ENCODE assay signal across 19 cellular contexts in the genomic region with DNA sequence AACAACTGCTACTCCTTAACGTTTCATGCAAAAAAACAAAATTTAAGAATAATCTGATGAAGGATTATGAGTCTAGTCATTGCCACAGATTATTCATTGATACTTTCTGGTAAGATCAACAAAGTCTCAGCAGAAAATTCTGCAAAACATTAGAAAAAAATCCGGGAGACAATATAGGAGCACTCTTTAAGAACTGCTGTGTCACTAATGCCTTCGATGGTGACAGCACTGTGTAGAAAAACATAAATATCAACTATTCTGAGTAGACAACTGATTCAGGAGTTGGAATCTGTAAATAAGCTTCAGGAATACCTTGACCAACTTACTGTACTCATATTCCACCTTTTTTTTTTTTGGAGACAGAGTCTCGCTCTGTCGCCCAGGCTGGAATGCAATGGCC.
DNase-seq lines count a peak whose midpoint lies in the region; TF ChIP-seq lines count a peak whose summit lies in the region.
"Had no signal": no experiment of that assay in that cellular context is flagged by ENCODE, and none has a peak within 500 bp of the region (broad histone marks: within the 10 kb centered on the region; RNA-seq: fewer than 3 reads in every experiment).

No MANE protein-coding gene starts in this region.

- H3K27me3 Mint-ChIP-seq in HFFc6 (ENCODE audit: insufficient read depth) (peaks cover 3% of the 10 kb centered on the region; the same call in 1 of the 2 replicates), osteocyte (ENCODE audit: unreplicated experiment) (no peaks in the 10 kb centered on the region)
- H3K27me3 Mint-ChIP-seq: CD4-positive, alpha-beta memory T cell; CD4-positive, CD25-positive, alpha-beta regulatory T cell; CD8-positive, alpha-beta memory T cell had no signal

- H3K27ac Mint-ChIP-seq in HFFc6 (peak overlapping the region; percentile 10; the same call in 1 of the 2 replicates), osteocyte (ENCODE audit: unreplicated experiment) (peak overlapping the region; percentile 69)
- H3K27ac Mint-ChIP-seq: CD14-positive monocyte had no signal

- no peak for DNase-seq in HFFc6
- DNase-seq in osteocyte (ENCODE audit: extremely low spot score, unreplicated experiment): no peak
- no peak for DNase-seq in SKM-1 (lab: John Stamatoyannopoulos, UW; ENCODE audit: unreplicated experiment)
- no peak for DNase-seq in activated naive CD4-positive, alpha-beta T cell treated with anti-CD3 and anti-CD28 coated beads, Interleukin-2, amount 50 U/mL, for 16 hours
- DNase-seq in COR-L47 (lab: John Stamatoyannopoulos, UW): no peak
- DNase-seq: 8988T; ACHN; BE2C; C1 segment of cervical spinal cord; Caco-2; Calu3; CD4-positive, alpha-beta memory T cell; CD4-positive, CD25-positive, alpha-beta regulatory T cell; CD8-positive, alpha-beta memory T cell; DMS79; DND-41; EL; GDM1 had no signal

- TF ChIP-seq CTCF in HFFc6 (IDR thresholded peaks at IDR 0.05) (no peak), osteocyte (IDR thresholded peaks at IDR 0.05) (no peak)

- H3K9me3 Mint-ChIP-seq in HFFc6 (no peaks in the 10 kb centered on the region), osteocyte (ENCODE audit: unreplicated experiment) (no peaks in the 10 kb centered on the region)
- H3K9me3 Mint-ChIP-seq: CD14-positive monocyte; CD4-positive, alpha-beta memory T cell; CD8-positive, alpha-beta memory T cell had no signal

- H3K36me3 Mint-ChIP-seq in HFFc6 (ENCODE audit: low read depth): peaks cover 13% of the 10 kb centered on the region
- H3K36me3 Mint-ChIP-seq in osteocyte (ENCODE audit: unreplicated experiment): peaks cover 4% of the 10 kb centered on the region
- H3K36me3 Mint-ChIP-seq: CD14-positive monocyte; CD4-positive, alpha-beta memory T cell; CD4-positive, CD25-positive, alpha-beta regulatory T cell had no signal

- H3K4me1 Mint-ChIP-seq in HFFc6 (ENCODE audit: low read depth): peaks cover 74% of the 10 kb centered on the region
- peaks cover 65% of the 10 kb centered on the region for H3K4me1 Mint-ChIP-seq in osteocyte (ENCODE audit: unreplicated experiment)
- H3K4me1 Mint-ChIP-seq: CD14-positive monocyte had no signal

- no peak overlapping the region for H3K4me3 Mint-ChIP-seq in HFFc6
- no peak overlapping the region for H3K4me3 Mint-ChIP-seq in osteocyte (ENCODE audit: unreplicated experiment)
- H3K4me3 Mint-ChIP-seq: CD14-positive monocyte; CD4-positive, alpha-beta memory T cell; CD4-positive, CD25-positive, alpha-beta regulatory T cell; CD8-positive, alpha-beta memory T cell had no signal
